Comparison of ENCODE assay signal across 15 cellular contexts in the genomic region with DNA sequence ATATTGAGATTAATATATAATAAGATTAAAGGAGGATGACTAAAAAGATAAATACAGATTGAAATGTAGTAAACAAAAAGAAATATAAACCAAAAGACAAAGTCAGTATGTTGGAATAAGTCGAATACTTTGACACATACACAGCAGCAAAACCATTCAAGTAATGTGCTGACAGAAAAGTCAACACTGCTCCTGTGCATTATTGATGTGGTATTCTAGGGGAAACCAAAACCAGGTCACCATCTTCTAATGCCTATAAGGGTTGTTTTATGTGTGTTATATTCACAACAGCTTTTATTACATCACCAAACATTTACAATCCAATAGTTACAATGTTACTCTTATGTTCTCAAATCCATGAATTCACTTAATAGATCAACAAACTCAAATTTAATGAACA.
A peak's percentile ranks its signal among the peaks of the same experiment; 100 is the strongest.
DNase-seq lines count a peak whose midpoint lies in the region; ATAC-seq, FAIRE-seq and TF ChIP-seq lines count a peak whose summit lies in the region.
"Had no signal": no experiment of that assay in that cellular context is flagged by ENCODE, and none has a peak within 500 bp of the region (broad histone marks: within the 10 kb centered on the region; RNA-seq: fewer than 3 reads in every experiment).

No MANE protein-coding gene starts in this region.

- H2AFZ ChIP-seq in GM23338 = peak overlapping the region; percentile 75; the same call in 1 of the 2 replicates

- H3K27ac ChIP-seq in GM23338 (ENCODE audit: low read depth) = peak overlapping the region; percentile 52; the same call in 1 of the 2 replicates
- H3K27ac ChIP-seq: A549, C4-2B had no signal

- no peak overlapping the region for H3K27ac Mint-ChIP-seq in GM23338
- H3K27ac Mint-ChIP-seq in effector memory CD8-positive, alpha-beta T cell = no peak overlapping the region
- no peak overlapping the region for H3K27ac Mint-ChIP-seq in activated T-cell treated with anti-CD3 and anti-CD28 coated beads, Interleukin-2, amount 50 U/mL, for 24 hours
- H3K27ac Mint-ChIP-seq: CD8-positive, alpha-beta T cell; H9 had no signal

- TF ChIP-seq POLR2A in GM12892 (IDR thresholded peaks at IDR 0.05; ENCODE audit: low read depth, low read length) = no peak

- no peaks in the 10 kb centered on the region for H3K79me2 ChIP-seq in GM23338 (replicated peaks; ENCODE audit: insufficient read depth)

- H3K27me3 Mint-ChIP-seq in GM23338 (ENCODE audit: insufficient read depth, low read depth, poor library complexity) = peaks cover 3% of the 10 kb centered on the region
- H3K27me3 Mint-ChIP-seq in effector memory CD8-positive, alpha-beta T cell = no peaks in the 10 kb centered on the region
- H3K27me3 Mint-ChIP-seq in activated T-cell treated with anti-CD3 and anti-CD28 coated beads, Interleukin-2, amount 50 U/mL, for 24 hours = no peaks in the 10 kb centered on the region

- ATAC-seq in GM23338 = no peak
- peak; percentile 87 for ATAC-seq in effector memory CD8-positive, alpha-beta T cell (replicated peaks)
- ATAC-seq: A549; CD8-positive, alpha-beta T cell; GM12878; HepG2 had no signal

- no peaks in the 10 kb centered on the region for H3F3A ChIP-seq in GM23338 (replicated peaks; ENCODE audit: low read depth)

- H3K4me1 Mint-ChIP-seq in GM23338 = peaks cover 22% of the 10 kb centered on the region
- H3K4me1 Mint-ChIP-seq in effector memory CD8-positive, alpha-beta T cell (ENCODE audit: low read depth in 2 of 2) = no peaks in the 10 kb centered on the region
- no peaks in the 10 kb centered on the region for H3K4me1 Mint-ChIP-seq in activated T-cell treated with anti-CD3 and anti-CD28 coated beads, Interleukin-2, amount 50 U/mL, for 24 hours (ENCODE audit: low read depth)

- no peaks in the 10 kb centered on the region; the same call in 2 of the 3 replicates for H3K36me3 Mint-ChIP-seq in GM23338 (ENCODE audit: low read depth)
- no peaks in the 10 kb centered on the region for H3K36me3 Mint-ChIP-seq in effector memory CD8-positive, alpha-beta T cell (ENCODE audit: insufficient read depth)
- H3K36me3 Mint-ChIP-seq in activated T-cell treated with anti-CD3 and anti-CD28 coated beads, Interleukin-2, amount 50 U/mL, for 24 hours (ENCODE audit: low read depth) = no peaks in the 10 kb centered on the region
- H3K36me3 Mint-ChIP-seq: CD8-positive, alpha-beta T cell had no signal

- no peak for DNase-seq in GM23338 (ENCODE audit: low spot score)
- DNase-seq in SHP77 treated with DMSO at 0.1 percent for 48 hours (lab: John Stamatoyannopoulos, UW) = peak; percentile 58
- no peak for DNase-seq in effector memory CD8-positive, alpha-beta T cell
- no peak for DNase-seq in GM12892 (ENCODE audit: insufficient read length)
- no peak for DNase-seq in activated T-cell treated with anti-CD3 and anti-CD28 coated beads, Interleukin-2, amount 50 U/mL, for 24 hours
- no peak for DNase-seq in glomerular visceral epithelial cell (ENCODE audit: extremely low spot score)
- DNase-seq: BE2C; Caco-2; CD8-positive, alpha-beta T cell; H9 had no signal

- FAIRE-seq in GM12892 (lab: Jason Lieb, UNC) = no peak
- FAIRE-seq: A549, GM12878, GM19239, HepG2 had no signal

- no peak overlapping the region for H3K4me3 Mint-ChIP-seq in GM23338
- H3K4me3 Mint-ChIP-seq in effector memory CD8-positive, alpha-beta T cell = no peak overlapping the region
- H3K4me3 Mint-ChIP-seq in activated T-cell treated with anti-CD3 and anti-CD28 coated beads, Interleukin-2, amount 50 U/mL, for 24 hours = no peak overlapping the region
- H3K4me3 Mint-ChIP-seq: CD8-positive, alpha-beta T cell; H9 had no signal

- H3K4me3 ChIP-seq in GM23338 = no peak overlapping the region
- H3K4me3 ChIP-seq: A549, GM12878 had no signal

- peaks cover 14% of the 10 kb centered on the region; the same call in 1 of the 2 replicates for H3K4me1 ChIP-seq in GM23338 (ENCODE audit: insufficient read depth)
- H3K4me1 ChIP-seq: A549, BE2C, Caco-2 had no signal

- H3K9me2 ChIP-seq in GM23338 (ENCODE audit: insufficient read depth) = no peaks in the 10 kb centered on the region

- H3K4me2 ChIP-seq in GM23338 = 0 out of 2 replicates have a peak overlapping the region, but pooled peaks have one; percentile 36
- H3K4me2 ChIP-seq: A549 had no signal

- no peaks in the 10 kb centered on the region for H3K27me3 ChIP-seq in GM23338 (ENCODE audit: insufficient read depth)
- H3K27me3 ChIP-seq: BE2C had no signal

- no peaks in the 10 kb centered on the region for H3K36me3 ChIP-seq in GM23338 (ENCODE audit: insufficient read depth)
- H3K36me3 ChIP-seq: BE2C had no signal

- no peaks in the 10 kb centered on the region for H4K20me1 ChIP-seq in GM23338 (replicated peaks; ENCODE audit: insufficient read depth)

- H3K9me3 Mint-ChIP-seq in GM23338 = no peaks in the 10 kb centered on the region
- H3K9me3 Mint-ChIP-seq in effector memory CD8-positive, alpha-beta T cell = peaks cover 0 to 6% of the 10 kb centered on the region in 2 donors
- H3K9me3 Mint-ChIP-seq in activated T-cell treated with anti-CD3 and anti-CD28 coated beads, Interleukin-2, amount 50 U/mL, for 24 hours = no peaks in the 10 kb centered on the region
- H3K9me3 Mint-ChIP-seq: CD8-positive, alpha-beta T cell; H9 had no signal

- no peak for TF ChIP-seq CTCF in GM23338 (conservative IDR thresholded peaks at IDR 0.05; ENCODE audit: low read depth in 2 of 2)

TF ChIP-seq in GM23338, 12 proteins besides CTCF, POLR2A, EP300 and RAD21 (continues in another document):
- TF ChIP-seq EZH2 (IDR thresholded peaks at IDR 0.05; ENCODE audit: low read depth, unreplicated experiment) = no peak
- no peak for TF ChIP-seq NANOG (IDR thresholded peaks at IDR 0.05; ENCODE audit: borderline replicate concordance)
- no peak for TF ChIP-seq ZNF114 (CRISPR knock-in tag; IDR thresholded peaks at IDR 0.05)
- TF ChIP-seq EZH2phosphoT487 (IDR thresholded peaks at IDR 0.05; ENCODE audit: unreplicated experiment) = no peak
- TF ChIP-seq ZNF331 (CRISPR knock-in tag; IDR thresholded peaks at IDR 0.05; ENCODE audit: low read depth) = no peak
- TF ChIP-seq JUNB (IDR thresholded peaks at IDR 0.05; ENCODE audit: unreplicated experiment) = no peak
- TF ChIP-seq CREB1 (CRISPR knock-in tag; IDR thresholded peaks at IDR 0.05; ENCODE audit: low read depth) = no peak
- TF ChIP-seq ZNF462 (CRISPR knock-in tag; IDR thresholded peaks at IDR 0.05) = no peak
- TF ChIP-seq STAT1 (IDR thresholded peaks at IDR 0.05; ENCODE audit: unreplicated experiment) = no peak
